11 cellular contexts compared by ENCODE assay signal in genomic region chr20:20334489-20334888, GRCh38. TPM values are rescaled to one million over a fixed set of nuclear protein-coding genes. Genes with fewer than 3 reads are reported as not detected.
DNase-seq lines count a peak whose midpoint lies in the region; ATAC-seq and TF ChIP-seq lines count a peak whose summit lies in the region.
"Had no signal": no experiment of that assay in that cellular context is flagged by ENCODE, and none has a peak within 500 bp of the region (broad histone marks: within the 10 kb centered on the region; RNA-seq: fewer than 3 reads in every experiment).

No MANE protein-coding gene starts in this region.

- H3K4me3 ChIP-seq in mammary epithelial cell (replicated peaks in 1 of 3; ENCODE audit: insufficient read depth in 1 of 3, low read depth in 2 of 3, low read length in 3 of 3) = no peak overlapping the region
- H3K4me3 ChIP-seq: right atrium auricular region had no signal

- peak; percentile 27 for TF ChIP-seq POLR2A in GM18951 (IDR thresholded peaks at IDR 0.05; ENCODE audit: extremely low read depth, insufficient read depth, insufficient read length)

- no peak overlapping the region for H3K27ac ChIP-seq in mammary epithelial cell (ENCODE audit: insufficient read depth, low read depth, low read length)
- H3K27ac ChIP-seq: right atrium auricular region had no signal

- H3K4me1 ChIP-seq in mammary epithelial cell (ENCODE audit: insufficient read depth, low read length) = no peaks in the 10 kb centered on the region
- H3K4me1 ChIP-seq: right atrium auricular region had no signal

- in situ Hi-C loops in GM18951 (cut with MboI; ENCODE audit: low sequenced_read_pairs, unreplicated experiment) = no loop called here
- in situ Hi-C loops in mammary epithelial cell (cut with MboI; ENCODE audit: low sequenced_read_pairs in 2 of 2) = no loop called here

- no peak overlapping the region for H2AFZ ChIP-seq in mammary epithelial cell (ENCODE audit: low read depth, low read length)

- no peaks in the 10 kb centered on the region for H4K20me1 ChIP-seq in mammary epithelial cell (ENCODE audit: insufficient read depth, low read length)

- no peak for TF ChIP-seq CTCF in mammary epithelial cell (conservative IDR thresholded peaks at IDR 0.05 in 1 of 2, IDR thresholded peaks at IDR 0.05 in 1 of 2; ENCODE audit: extremely low read depth in 1 of 2, insufficient read depth in 1 of 2, low read depth in 1 of 2, low read length in 2 of 2)

- DNase-seq in stimulated activated naive B cell treated with anti-CD40 and anti-IgM and Interleukin-4, amounts not matched to agents 10 μg/mL and 1 μg/mL and 100 μg/mL, for 72 hours = no peak
- DNase-seq in mammary epithelial cell = no peak
- DNase-seq in COLO829 (ENCODE audit: low spot score) = no peak
- no peak for DNase-seq in ureter (ENCODE audit: low spot score)
- DNase-seq: cerebellar nuclear complex, foreskin fibroblast, NCI-H2107 had no signal

- peaks cover 2 to 18% of the 10 kb centered on the region in 2 donors for H3K4me1 Mint-ChIP-seq in stimulated activated naive B cell treated with anti-CD40 and anti-IgM and Interleukin-4, amounts not matched to agents 10 μg/mL and 1 μg/mL and 100 μg/mL, for 72 hours

- H3K27me3 Mint-ChIP-seq in stimulated activated naive B cell treated with anti-CD40 and anti-IgM and Interleukin-4, amounts not matched to agents 10 μg/mL and 1 μg/mL and 100 μg/mL, for 72 hours = no peaks in the 10 kb centered on the region

- H3K9me3 Mint-ChIP-seq in stimulated activated naive B cell treated with anti-CD40 and anti-IgM and Interleukin-4, amounts not matched to agents 10 μg/mL and 1 μg/mL and 100 μg/mL, for 72 hours = peaks cover 8 to 9% of the 10 kb centered on the region in 2 donors

- ATAC-seq in GM21723 (IDR thresholded peaks at IDR 0.05; ENCODE audit: unreplicated experiment) (peak; percentile 97), HG03280 (IDR thresholded peaks at IDR 0.05; ENCODE audit: unreplicated experiment) (peak; percentile 97)
- ATAC-seq in stimulated activated naive B cell treated with anti-CD40 and anti-IgM and Interleukin-4, amounts not matched to agents 10 μg/mL and 1 μg/mL and 100 μg/mL, for 72 hours (replicated peaks) = peak; percentile 84 to 89

- no peak overlapping the region for H3K4me3 Mint-ChIP-seq in stimulated activated naive B cell treated with anti-CD40 and anti-IgM and Interleukin-4, amounts not matched to agents 10 μg/mL and 1 μg/mL and 100 μg/mL, for 72 hours

- H3K36me3 ChIP-seq in mammary epithelial cell (ENCODE audit: insufficient read depth, low read length) = no peaks in the 10 kb centered on the region
- H3K36me3 ChIP-seq: right atrium auricular region had no signal

- BruUV-seq in mammary epithelial cell (replicated peaks; lab: Mats Ljungman, UMichigan) = no TSS peak

- 8% methylated on average over 5 of the region's 5 CpGs for WGBS in mammary epithelial cell (ENCODE audit: low coverage, missing lambda C conversion rate)

- H3K79me2 ChIP-seq in mammary epithelial cell (ENCODE audit: insufficient read depth, low read length) = no peaks in the 10 kb centered on the region

- no peak overlapping the region for H3K4me2 ChIP-seq in mammary epithelial cell (ENCODE audit: insufficient read depth, low read depth, low read length)

- intact Hi-C loops in mammary epithelial cell (cut with micrococcal nuclease) = no loop called here

- peaks cover 4% of the 10 kb centered on the region for H3K27me3 ChIP-seq in mammary epithelial cell (ENCODE audit: insufficient read depth, low read length)
- H3K27me3 ChIP-seq: right atrium auricular region had no signal

- H3K27ac Mint-ChIP-seq in stimulated activated naive B cell treated with anti-CD40 and anti-IgM and Interleukin-4, amounts not matched to agents 10 μg/mL and 1 μg/mL and 100 μg/mL, for 72 hours = no peak overlapping the region

- H3K9ac ChIP-seq in mammary epithelial cell (ENCODE audit: insufficient read depth, low read length) = no peak overlapping the region

- dilution Hi-C loops in mammary epithelial cell (cut with HindIII; ENCODE audit: low sequenced_read_pairs) = no loop called here

- no peaks in the 10 kb centered on the region for H3K36me3 Mint-ChIP-seq in stimulated activated naive B cell treated with anti-CD40 and anti-IgM and Interleukin-4, amounts not matched to agents 10 μg/mL and 1 μg/mL and 100 μg/mL, for 72 hours

- no peaks in the 10 kb centered on the region for H3K9me3 ChIP-seq in mammary epithelial cell (replicated peaks; ENCODE audit: insufficient read depth, low read length)
- H3K9me3 ChIP-seq: right atrium auricular region had no signal

- CTCF ChIA-PET in mammary epithelial cell (lab: Charles Lee; ENCODE audit: low non-redundant PET) = no interaction called here

RNA-seq across cellular contexts. Expression of gene INSM1, which starts 33.4 kb away (rescaled TPM):
- total RNA-seq in mammary epithelial cell = not detected
- polyA plus RNA-seq in mammary epithelial cell = not detected
- polyA minus RNA-seq in mammary epithelial cell = not detected
- total RNA-seq in ureter = not detected
- total RNA-seq: right atrium auricular region had no signal
